Comparison of ENCODE assay signal across 8 cellular contexts in the genomic region with DNA sequence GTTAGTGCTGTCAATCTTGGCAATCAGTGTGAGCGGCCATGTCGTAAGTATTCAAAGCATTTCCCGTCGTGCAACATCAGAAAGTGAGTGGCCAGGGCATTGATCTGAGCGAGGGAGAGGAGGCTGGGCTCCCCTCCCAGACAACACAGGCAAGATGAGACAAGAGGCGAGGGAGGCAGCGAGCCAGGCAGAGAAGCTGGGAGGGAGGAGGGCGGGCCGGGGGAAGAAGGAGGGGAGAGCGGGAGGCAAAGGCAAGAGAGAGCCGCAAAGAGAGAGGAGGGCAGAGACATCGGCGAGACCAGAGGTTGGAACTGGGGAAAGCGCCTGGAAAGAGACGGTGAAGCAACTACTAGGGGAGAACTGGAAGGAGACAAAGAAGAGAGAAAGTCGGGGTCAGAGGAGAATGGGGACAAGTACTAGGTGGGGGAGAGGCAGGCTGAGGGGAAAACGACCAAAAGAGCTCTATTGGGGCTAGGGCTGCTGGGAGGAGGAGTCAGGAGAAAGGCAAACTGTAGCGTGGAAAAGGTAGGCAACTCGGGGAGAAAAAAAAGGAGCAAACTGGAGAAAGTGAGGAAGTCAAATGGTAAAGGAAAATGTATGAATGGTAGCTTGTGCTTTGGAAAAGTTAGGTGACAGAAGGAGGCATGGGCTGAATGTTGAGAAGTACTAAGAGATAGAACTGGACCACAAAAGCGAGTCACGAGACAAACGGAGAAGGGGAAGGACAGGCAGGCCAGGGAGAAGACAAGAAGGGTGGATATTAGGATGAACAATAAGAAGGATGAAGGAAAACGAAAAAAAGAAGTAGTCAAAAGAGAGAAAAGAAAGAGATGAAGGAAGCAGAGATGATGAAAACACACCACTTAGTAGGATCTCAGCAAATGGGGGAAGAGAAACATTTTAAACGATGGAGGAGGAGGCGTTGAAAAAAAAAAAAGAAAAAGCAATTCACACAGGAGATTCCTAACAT.
DNase-seq lines count a peak whose midpoint lies in the region; ATAC-seq and TF ChIP-seq lines count a peak whose summit lies in the region.

No MANE protein-coding gene starts in this region.

- no peaks in the 10 kb centered on the region for H3K9me3 ChIP-seq in WERI-Rb-1 (ENCODE audit: severe bottlenecking)

- TF ChIP-seq CTCF in WERI-Rb-1 (IDR thresholded peaks at IDR 0.05; ENCODE audit: low read depth, low read length), result no peak

- ATAC-seq in left ventricle myocardium superior (peak; percentile 65), sciatic nerve (peak; percentile 74), HG03460 (IDR thresholded peaks at IDR 0.05; ENCODE audit: unreplicated experiment) (no peak)

- intact Hi-C loops in left ventricle myocardium superior (cut with micrococcal nuclease), result loop anchor here (5.0 to 10.0 kb wide), 2 partner anchors 413 to 956 kb away; no protein-coding TSS in a partner anchor
- intact Hi-C loops in sciatic nerve (cut with DNase I), result loop anchor here (10.0 kb wide), 1 partner anchor 783 kb away; no protein-coding TSS in a partner anchor

- H3K4me3 ChIP-seq in WERI-Rb-1 (ENCODE audit: low read depth, low read length), result peak overlapping the region; percentile 81

- H3K36me3 ChIP-seq in WERI-Rb-1, result no peaks in the 10 kb centered on the region

- peaks cover 6% of the 10 kb centered on the region for H3K27me3 ChIP-seq in WERI-Rb-1 (ENCODE audit: insufficient read depth, low read depth, severe bottlenecking)

- H3K27ac ChIP-seq in WERI-Rb-1, result no peak overlapping the region

- DNase-seq in HuH-7 (ENCODE audit: low spot score) (peak; percentile 71), WERI-Rb-1 (peak; percentile 65), left ventricle myocardium superior (peak; percentile 91), sciatic nerve (ENCODE audit: low spot score) (peak; percentile 85), CD1c-positive myeloid dendritic cell (ENCODE audit: extremely low spot score) (no peak), GOT3 (lab: John Stamatoyannopoulos, UW) (no peak), mesenteric fat pad (ENCODE audit: low spot score) (no peak)

Comparison
In these comparisons a context has a peak if more than half of its experiments do, and no peak if none do; other contexts are left out.
1. DNase-seq: peak in HuH-7 (single experiment), WERI-Rb-1 (single experiment), left ventricle myocardium superior (single experiment) and sciatic nerve (single experiment); none in CD1c-positive myeloid dendritic cell (single experiment), GOT3 (single experiment) and mesenteric fat pad (single experiment).